Comparison of ENCODE assay signal across 18 cellular contexts in genomic region chr2:169258045-169258601, GRCh38.
"Had no signal": no experiment of that assay in that cellular context is flagged by ENCODE, and none has a peak within 500 bp of the region (broad histone marks: within the 10 kb centered on the region; RNA-seq: fewer than 3 reads in every experiment).

No MANE protein-coding gene starts in this region.

- H3K27me3 Mint-ChIP-seq: activated naive CD4-positive, alpha-beta T cell treated with anti-CD3 and anti-CD28 coated beads, Interleukin-2, amount 10 ng/mL, durations not matched to agents 7 days and 5 days; stimulated activated memory B cell treated with anti-CD40 and anti-IgM and Interleukin-4, amounts not matched to agents 10 μg/mL and 1 μg/mL and 100 μg/mL, for 72 hours had no signal

- H3K9me3 Mint-ChIP-seq: activated CD4-positive, alpha-beta T cell treated with anti-CD3 and anti-CD28 coated beads, Interleukin-2, amount 10 ng/mL, durations not matched to agents 7 days and 5 days; activated naive CD4-positive, alpha-beta T cell treated with anti-CD3 and anti-CD28 coated beads, Interleukin-2, amount 10 ng/mL, durations not matched to agents 7 days and 5 days; activated T-helper 17 cell treated with anti-CD3 and anti-CD28 coated beads, Interleukin-2, amount 50 U/mL, for 72 hours; stimulated activated memory B cell treated with anti-CD40 and anti-IgM and Interleukin-4, amounts not matched to agents 10 μg/mL and 1 μg/mL and 100 μg/mL, for 72 hours had no signal

- H3K27me3 ChIP-seq: right lobe of liver, tibial nerve had no signal

- H3K27ac ChIP-seq: psoas muscle, right lobe of liver, spleen, tibial nerve had no signal

- H3K4me1 Mint-ChIP-seq: activated CD4-positive, alpha-beta T cell treated with anti-CD3 and anti-CD28 coated beads, Interleukin-2, amount 10 ng/mL, durations not matched to agents 7 days and 5 days; activated naive CD4-positive, alpha-beta T cell treated with anti-CD3 and anti-CD28 coated beads, Interleukin-2, amount 10 ng/mL, durations not matched to agents 7 days and 5 days; activated T-helper 17 cell treated with anti-CD3 and anti-CD28 coated beads, Interleukin-2, amount 50 U/mL, for 72 hours; nephron; stimulated activated memory B cell treated with anti-CD40 and anti-IgM and Interleukin-4, amounts not matched to agents 10 μg/mL and 1 μg/mL and 100 μg/mL, for 72 hours had no signal

- H3K36me3 ChIP-seq: right lobe of liver, spleen, tibial nerve had no signal

- H3K4me3 ChIP-seq: psoas muscle, right lobe of liver, spleen, tibial nerve had no signal

- H3K9me3 ChIP-seq: psoas muscle, right lobe of liver, spleen, tibial nerve had no signal

- H3K4me3 Mint-ChIP-seq: activated CD4-positive, alpha-beta T cell treated with anti-CD3 and anti-CD28 coated beads, Interleukin-2, amount 10 ng/mL, durations not matched to agents 7 days and 5 days; activated naive CD4-positive, alpha-beta T cell treated with anti-CD3 and anti-CD28 coated beads, Interleukin-2, amount 10 ng/mL, durations not matched to agents 7 days and 5 days; activated T-helper 17 cell treated with anti-CD3 and anti-CD28 coated beads, Interleukin-2, amount 50 U/mL, for 72 hours; endodermal cell; nephron; stimulated activated memory B cell treated with anti-CD40 and anti-IgM and Interleukin-4, amounts not matched to agents 10 μg/mL and 1 μg/mL and 100 μg/mL, for 72 hours had no signal

- H3K36me3 Mint-ChIP-seq: activated naive CD4-positive, alpha-beta T cell treated with anti-CD3 and anti-CD28 coated beads, Interleukin-2, amount 10 ng/mL, durations not matched to agents 7 days and 5 days; stimulated activated memory B cell treated with anti-CD40 and anti-IgM and Interleukin-4, amounts not matched to agents 10 μg/mL and 1 μg/mL and 100 μg/mL, for 72 hours had no signal

- ATAC-seq: activated T-helper 17 cell treated with anti-CD3 and anti-CD28 coated beads, Interleukin-2, amount 50 U/mL, for 72 hours; psoas muscle; stimulated activated memory B cell treated with anti-CD40 and anti-IgM and Interleukin-4, amounts not matched to agents 10 μg/mL and 1 μg/mL and 100 μg/mL, for 72 hours had no signal

- DNase-seq: activated CD4-positive, alpha-beta T cell treated with anti-CD3 and anti-CD28 coated beads, Interleukin-2, amount 10 ng/mL, durations not matched to agents 7 days and 5 days; activated CD8-positive, alpha-beta memory T cell treated with anti-CD3 and anti-CD28 coated beads for 24 hours; activated naive CD4-positive, alpha-beta T cell treated with anti-CD3 and anti-CD28 coated beads, Interleukin-2, amount 10 ng/mL, durations not matched to agents 7 days and 5 days; activated T-cell treated with anti-CD3 and anti-CD28 coated beads for 4 hours; cerebellar nuclear complex; dermis blood vessel endothelial cell; endodermal cell; glutamatergic neuron; occipital lobe; psoas muscle; right lobe of liver; spleen; stimulated activated CD4-positive, alpha-beta T cell treated with anti-CD3 and anti-CD28 coated beads, Interleukin-1b, Interleukin-23, amount 100 ng/mL, for 48 hours; T-helper 1 cell had no signal

- H3K4me1 ChIP-seq: psoas muscle, right lobe of liver, spleen, tibial nerve had no signal

- H3K27ac Mint-ChIP-seq: activated CD4-positive, alpha-beta T cell treated with anti-CD3 and anti-CD28 coated beads, Interleukin-2, amount 10 ng/mL, durations not matched to agents 7 days and 5 days; activated naive CD4-positive, alpha-beta T cell treated with anti-CD3 and anti-CD28 coated beads, Interleukin-2, amount 10 ng/mL, durations not matched to agents 7 days and 5 days; activated T-helper 17 cell treated with anti-CD3 and anti-CD28 coated beads, Interleukin-2, amount 50 U/mL, for 72 hours; endodermal cell; nephron; stimulated activated memory B cell treated with anti-CD40 and anti-IgM and Interleukin-4, amounts not matched to agents 10 μg/mL and 1 μg/mL and 100 μg/mL, for 72 hours had no signal
